ENCODE assay signal across 9 cellular contexts in the genomic region with DNA sequence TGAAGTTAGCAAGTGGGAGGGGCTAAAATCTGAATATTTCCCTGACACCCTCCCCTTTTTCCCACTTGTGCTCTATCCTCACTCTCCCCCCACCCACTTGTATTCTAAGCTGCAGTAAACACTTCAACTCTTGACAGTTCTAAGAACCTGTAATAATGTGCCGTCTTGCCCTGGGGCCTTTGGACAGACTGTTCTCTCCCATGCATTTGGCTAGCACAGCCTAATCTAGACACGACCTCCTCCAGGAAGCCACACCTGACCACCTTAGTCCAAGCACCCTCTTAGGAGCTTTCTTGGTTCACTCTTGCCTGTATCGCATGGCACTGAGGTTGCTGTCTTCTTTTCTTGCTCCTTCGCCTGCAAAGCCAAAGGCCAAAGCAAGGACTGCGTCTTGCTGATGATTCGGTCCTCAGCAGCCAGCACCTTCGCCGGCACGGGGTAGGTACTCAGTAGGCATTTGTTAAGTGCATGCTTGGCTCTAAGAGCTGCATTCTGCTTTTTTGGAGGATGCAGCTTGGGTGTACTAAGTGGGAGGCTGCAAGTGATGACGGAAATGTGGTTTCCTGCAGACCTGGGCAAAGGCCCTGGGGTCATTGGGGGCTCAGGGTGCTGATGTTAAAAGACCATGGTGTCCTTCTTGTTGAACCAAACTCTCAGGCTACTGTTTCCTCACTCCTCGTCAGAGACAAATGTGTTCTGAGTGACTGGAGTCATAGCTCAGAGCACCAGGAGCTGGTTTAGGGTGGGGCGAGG. TPM values are rescaled to one million over a fixed set of nuclear protein-coding genes. Genes with fewer than 3 reads are reported as not detected.
DNase-seq lines count a peak whose midpoint lies in the region; ATAC-seq and TF ChIP-seq lines count a peak whose summit lies in the region.
"Had no signal": no experiment of that assay in that cellular context is flagged by ENCODE, and none has a peak within 500 bp of the region (broad histone marks: within the 10 kb centered on the region; RNA-seq: fewer than 3 reads in every experiment).

No MANE protein-coding gene starts in this region.

- TF ChIP-seq CTCF in heart right ventricle (IDR thresholded peaks at IDR 0.05) (no peak), type B pancreatic cell (conservative IDR thresholded peaks at IDR 0.05) (no peak)

- H3K27me3 ChIP-seq in heart right ventricle, result no peaks in the 10 kb centered on the region

- DNase-seq in heart right ventricle, result no peak
- DNase-seq in left cardiac atrium, result no peak
- DNase-seq in type B pancreatic cell (ENCODE audit: extremely low spot score, unreplicated experiment), result no peak
- DNase-seq in NCI-H187 treated with DMSO at 0.1 percent for 48 hours (lab: John Stamatoyannopoulos, UW), result no peak
- no peak for DNase-seq in NCI-H774 (lab: John Stamatoyannopoulos, UW)
- DNase-seq: stimulated activated CD4-positive, alpha-beta T cell treated with anti-CD3 and anti-CD28 coated beads, Interleukin-15, amount 100 ng/mL, for 24 hours had no signal

- no peak overlapping the region for H3K27ac Mint-ChIP-seq in activated T-helper 17 cell treated with anti-CD3 and anti-CD28 coated beads, Interleukin-2, amount 50 U/mL, for 72 hours
- H3K27ac Mint-ChIP-seq in type B pancreatic cell, result peak overlapping the region; percentile 81

- H3K4me3 Mint-ChIP-seq in activated T-helper 17 cell treated with anti-CD3 and anti-CD28 coated beads, Interleukin-2, amount 50 U/mL, for 72 hours, result peak overlapping the region; percentile 13
- H3K4me3 Mint-ChIP-seq in type B pancreatic cell, result peak overlapping the region; percentile 81

- ATAC-seq in heart right ventricle (peak in 1 of 8 donors; percentile 4), left cardiac atrium (no peak), GM21717 (IDR thresholded peaks at IDR 0.05; ENCODE audit: unreplicated experiment) (no peak)
- no peak for ATAC-seq in activated T-helper 17 cell treated with anti-CD3 and anti-CD28 coated beads, Interleukin-2, amount 50 U/mL, for 72 hours (replicated peaks)

- no peaks in the 10 kb centered on the region for H3K9me3 Mint-ChIP-seq in activated T-helper 17 cell treated with anti-CD3 and anti-CD28 coated beads, Interleukin-2, amount 50 U/mL, for 72 hours
- no peaks in the 10 kb centered on the region for H3K9me3 Mint-ChIP-seq in type B pancreatic cell

- H3K27me3 Mint-ChIP-seq in activated T-helper 17 cell treated with anti-CD3 and anti-CD28 coated beads, Interleukin-2, amount 50 U/mL, for 72 hours, result no peaks in the 10 kb centered on the region
- H3K27me3 Mint-ChIP-seq in type B pancreatic cell, result no peaks in the 10 kb centered on the region

- H3K36me3 ChIP-seq in heart right ventricle, result no peaks in the 10 kb centered on the region

- no peaks in the 10 kb centered on the region for H3K9me3 ChIP-seq in heart right ventricle
- no peaks in the 10 kb centered on the region for H3K9me3 ChIP-seq in iPS-18c (ENCODE audit: control insufficient read depth, insufficient read depth, low read length)

- WGBS in heart right ventricle, 2 donors, result 64 to 70% methylated on average over 12 of the region's 12 CpGs

- H3K27ac ChIP-seq in heart right ventricle, result peak overlapping the region in 8 of 10 donors; percentile 76 to 96 (median 84)

- H3K4me3 ChIP-seq in heart right ventricle (peak overlapping the region in 1 of 10 donors; percentile 86), iPS-18c (ENCODE audit: insufficient read depth, low read depth, low read length) (peak overlapping the region; percentile 61; the same call in 1 of the 2 replicates)

- H3K36me3 Mint-ChIP-seq in activated T-helper 17 cell treated with anti-CD3 and anti-CD28 coated beads, Interleukin-2, amount 50 U/mL, for 72 hours (ENCODE audit: low read depth), result no peaks in the 10 kb centered on the region
- H3K36me3 Mint-ChIP-seq in type B pancreatic cell, result no peaks in the 10 kb centered on the region

- intact Hi-C loops in heart right ventricle (cut with DNase I), result no loop called here
- intact Hi-C loops in left cardiac atrium (cut with DNase I), result no loop called here

- H3K4me1 ChIP-seq in heart right ventricle, result peaks cover 11 to 40% (median 33%) of the 10 kb centered on the region in 9 donors

- H3K4me1 Mint-ChIP-seq in activated T-helper 17 cell treated with anti-CD3 and anti-CD28 coated beads, Interleukin-2, amount 50 U/mL, for 72 hours, result peaks cover 24% of the 10 kb centered on the region
- peaks cover 26% of the 10 kb centered on the region for H3K4me1 Mint-ChIP-seq in type B pancreatic cell (ENCODE audit: unreplicated experiment)

RNA-seq across cellular contexts. Expression of a gene that starts 2.0 kb away (rescaled TPM):
- 10 to 100 TPM in 1 of 10 donors, 1 to 10 TPM in 9; 2.8 to 19.8 (median 3.9) TPM for total RNA-seq in heart right ventricle
- 10 to 100 TPM in 1 of 2 donors, 1 to 10 TPM in 1; 3.3 to 11.0 TPM for polyA plus RNA-seq in heart right ventricle
- total RNA-seq in left cardiac atrium, result 1 to 10 TPM; 6.7 to 7.0 TPM
- total RNA-seq in activated T-helper 17 cell treated with anti-CD3 and anti-CD28 coated beads, Interleukin-2, amount 50 U/mL, for 72 hours, result 10 to 100 TPM; 12.2 to 15.4 TPM
- total RNA-seq in type B pancreatic cell (ENCODE audit: low replicate concordance), result 34.7 and 47.2 TPM in 2 replicates
